ENCODE assay signal across 13 cellular contexts in the genomic region with DNA sequence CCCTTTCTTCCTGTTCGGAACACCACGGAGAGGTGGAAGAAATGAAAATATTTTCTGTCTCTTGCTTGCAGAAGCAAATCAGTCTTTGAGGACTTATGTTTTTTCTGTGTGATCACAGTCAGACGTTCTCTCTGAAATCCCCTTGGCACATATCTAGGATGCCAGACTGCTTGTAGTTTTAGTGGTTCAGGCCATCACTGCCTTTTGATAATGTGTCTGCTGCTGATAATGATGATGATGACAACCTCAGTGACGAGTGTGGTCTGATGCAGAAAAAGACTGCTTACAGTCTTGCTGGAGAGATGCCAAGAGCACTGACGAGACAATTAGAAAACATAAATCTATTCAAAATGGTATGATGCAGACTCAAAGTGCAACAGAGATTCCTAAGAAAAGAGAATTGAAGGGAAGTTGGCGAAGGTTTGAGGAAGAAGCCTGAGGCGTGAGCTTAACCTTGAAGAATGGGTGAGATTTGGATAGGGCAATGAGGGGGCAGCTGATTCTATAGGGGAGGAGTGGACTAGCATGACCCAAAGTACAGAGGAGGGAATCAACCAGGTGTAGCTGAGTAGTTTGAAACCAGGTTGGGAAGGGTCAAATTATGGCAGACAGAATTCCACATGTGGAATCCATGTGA. TPM values are rescaled to one million over a fixed set of nuclear protein-coding genes. Genes with fewer than 3 reads are reported as not detected.
A peak's percentile ranks its signal among the peaks of the same experiment; 100 is the strongest.
DNase-seq lines count a peak whose midpoint lies in the region; ATAC-seq, FAIRE-seq and TF ChIP-seq lines count a peak whose summit lies in the region.
"Had no signal": no experiment of that assay in that cellular context is flagged by ENCODE, and none has a peak within 500 bp of the region (broad histone marks: within the 10 kb centered on the region; RNA-seq: fewer than 3 reads in every experiment).

No MANE protein-coding gene starts in this region.

- no peak overlapping the region for H3K4me3 Mint-ChIP-seq in CD4-positive, alpha-beta memory T cell
- peak overlapping the region; percentile 71 for H3K4me3 Mint-ChIP-seq in activated naive CD8-positive, alpha-beta T cell
- peak overlapping the region; percentile 19 for H3K4me3 Mint-ChIP-seq in glutamatergic neuron (ENCODE audit: unreplicated experiment)

- H3K27ac Mint-ChIP-seq in CD4-positive, alpha-beta memory T cell, result peak overlapping the region in 5 of 7 donors; percentile 7 to 79 (median 26)
- H3K27ac Mint-ChIP-seq in activated naive CD8-positive, alpha-beta T cell, result peak overlapping the region; percentile 93
- no peak overlapping the region for H3K27ac Mint-ChIP-seq in glutamatergic neuron (ENCODE audit: unreplicated experiment)
- H3K27ac Mint-ChIP-seq: progenitor cell of endocrine pancreas had no signal

- TF ChIP-seq POLR2A in GM12891 (IDR thresholded peaks at IDR 0.05; ENCODE audit: low read depth, low read length) (no peak), H54 (IDR thresholded peaks at IDR 0.05; ENCODE audit: low read depth, low read length) (no peak)

- peaks cover 49% of the 10 kb centered on the region for H3K4me1 ChIP-seq in CD4-positive, alpha-beta memory T cell (ENCODE audit: insufficient read depth, low read length)

- CTCF ChIA-PET in CD4-positive, alpha-beta memory T cell (lab: Charles Lee; ENCODE audit: partially characterized antibody), result interaction anchor here (1.5 to 2.3 kb wide), 2 partner anchors 13 to 99 kb away, joined by 4 to 7 read pairs; no protein-coding TSS in a partner anchor

- TF ChIP-seq CTCF in glutamatergic neuron (IDR thresholded peaks at IDR 0.05; ENCODE audit: partially characterized antibody, unreplicated experiment), result no peak

- no peaks in the 10 kb centered on the region for H3K36me3 ChIP-seq in CD4-positive, alpha-beta memory T cell (ENCODE audit: insufficient read depth, low read length)

- no peak for ATAC-seq in HG03457 (IDR thresholded peaks at IDR 0.05; ENCODE audit: unreplicated experiment)
- ATAC-seq: Panc1 had no signal

- H3K4me1 Mint-ChIP-seq in CD4-positive, alpha-beta memory T cell, result peaks cover 26 to 48% (median 36%) of the 10 kb centered on the region in 4 donors
- peaks cover 52% of the 10 kb centered on the region for H3K4me1 Mint-ChIP-seq in activated naive CD8-positive, alpha-beta T cell (ENCODE audit: low read depth)
- no peaks in the 10 kb centered on the region for H3K4me1 Mint-ChIP-seq in glutamatergic neuron (ENCODE audit: low read depth, unreplicated experiment)

- no peaks in the 10 kb centered on the region for H3K9me3 ChIP-seq in CD4-positive, alpha-beta memory T cell (ENCODE audit: control insufficient read depth in 1 of 2, low read length in 2 of 2)

- peaks cover 0 to 2% (median 0%) of the 10 kb centered on the region in 8 donors for H3K9me3 Mint-ChIP-seq in CD4-positive, alpha-beta memory T cell
- no peaks in the 10 kb centered on the region for H3K9me3 Mint-ChIP-seq in activated naive CD8-positive, alpha-beta T cell (ENCODE audit: low read depth)
- peaks cover 2% of the 10 kb centered on the region for H3K9me3 Mint-ChIP-seq in glutamatergic neuron (ENCODE audit: unreplicated experiment)

- no peak overlapping the region for H3K27ac ChIP-seq in CD4-positive, alpha-beta memory T cell (ENCODE audit: low read depth, low read length)

- H3K27me3 ChIP-seq in CD4-positive, alpha-beta memory T cell (ENCODE audit: insufficient read depth, low read length), result no peaks in the 10 kb centered on the region

- intact Hi-C loops in CD4-positive, alpha-beta memory T cell (cut with micrococcal nuclease), result no loop called here

- no peak overlapping the region for H3K4me3 ChIP-seq in CD4-positive, alpha-beta memory T cell (ENCODE audit: low read length in 2 of 2)

- peaks cover 8 to 14% of the 10 kb centered on the region in 2 donors for H3K36me3 Mint-ChIP-seq in CD4-positive, alpha-beta memory T cell
- H3K36me3 Mint-ChIP-seq in activated naive CD8-positive, alpha-beta T cell, result peaks cover 2% of the 10 kb centered on the region
- H3K36me3 Mint-ChIP-seq in glutamatergic neuron (ENCODE audit: unreplicated experiment), result no peaks in the 10 kb centered on the region

- H3K27me3 Mint-ChIP-seq in CD4-positive, alpha-beta memory T cell, result no peaks in the 10 kb centered on the region
- H3K27me3 Mint-ChIP-seq in activated naive CD8-positive, alpha-beta T cell, result no peaks in the 10 kb centered on the region
- H3K27me3 Mint-ChIP-seq in glutamatergic neuron (ENCODE audit: unreplicated experiment), result peaks cover 3% of the 10 kb centered on the region
- H3K27me3 Mint-ChIP-seq: progenitor cell of endocrine pancreas had no signal

- POLR2A ChIA-PET in CD4-positive, alpha-beta memory T cell (lab: Charles Lee; ENCODE audit: partially characterized antibody), result interaction anchor here (1.0 to 1.1 kb wide), 3 partner anchors 8 to 14 kb away, joined by 3 to 4 read pairs (median 3); partner anchors contain the start of genes AIFM1 and RAB33A

- peak; percentile 88 for FAIRE-seq in GM12891 (lab: Jason Lieb, UNC)
- FAIRE-seq in H54 (lab: Jason Lieb, UNC), result no peak

- no peak for DNase-seq in CD4-positive, alpha-beta memory T cell
- DNase-seq in GM12891 (ENCODE audit: insufficient read length, low spot score) (no peak), glutamatergic neuron (no peak), AML-193 (lab: John Stamatoyannopoulos, UW) (no peak), H54 (ENCODE audit: insufficient read length, low spot score) (no peak)
- DNase-seq: activated effector memory CD4-positive, alpha-beta T cell treated with Interleukin-2 at 50 U/mL for 16 hours; mammary epithelial cell; NCI-H2081; stimulated activated CD4-positive, alpha-beta T cell treated with anti-CD3 and anti-CD28 coated beads, Interleukin-4, amount 100 ng/mL, for 1 hour had no signal

TF ChIP-seq in GM12891, 5 proteins besides CTCF, POLR2A, EP300 and RAD21:
- TF ChIP-seq POU2F2 (IDR thresholded peaks at IDR 0.05; ENCODE audit: low read depth, low read length) (no peak), TAF1 (IDR thresholded peaks at IDR 0.05; ENCODE audit: low read depth, low read length) (no peak), POLR2AphosphoS5 (IDR thresholded peaks at IDR 0.05; ENCODE audit: low read depth, low read length) (no peak)

RNA-seq across cellular contexts. Expression of gene RAB33A, which starts 7.9 kb away (rescaled TPM):
- 10 to 100 TPM in 1 of 2 experiments, 1 to 10 TPM in 1; 9.7 to 10.1 TPM for total RNA-seq in CD4-positive, alpha-beta memory T cell
- polyA plus RNA-seq in CD4-positive, alpha-beta memory T cell, result 1 to 10 TPM; 5.6 to 10.0 TPM
- polyA plus RNA-seq in GM12891 (2012; ENCODE audit: low read depth, missing spikeins), result 20.2 TPM
- 13.3 TPM for total RNA-seq in glutamatergic neuron (ENCODE audit: unreplicated experiment)
- total RNA-seq: mammary epithelial cell had no signal

RNA-seq across cellular contexts. Expression of gene AIFM1, which starts 14.1 kb away (rescaled TPM):
- 10 to 100 TPM; 20.0 to 23.6 TPM for total RNA-seq in CD4-positive, alpha-beta memory T cell
- 10 to 100 TPM; 32.2 to 39.4 TPM for polyA plus RNA-seq in CD4-positive, alpha-beta memory T cell
- 54.7 TPM for polyA plus RNA-seq in GM12891 (2012; ENCODE audit: low read depth, missing spikeins)
- total RNA-seq in glutamatergic neuron (ENCODE audit: unreplicated experiment), result 29.1 TPM

Comparison
In these comparisons a context has a peak if more than half of its experiments do, and no peak if none do; other contexts are left out.
1. H3K4me3 Mint-ChIP-seq: peak in activated naive CD8-positive, alpha-beta T cell (single experiment) and glutamatergic neuron (single experiment); none in CD4-positive, alpha-beta memory T cell (0 of 8).